ENCODE assay signal across 7 cellular contexts in the genomic region with DNA sequence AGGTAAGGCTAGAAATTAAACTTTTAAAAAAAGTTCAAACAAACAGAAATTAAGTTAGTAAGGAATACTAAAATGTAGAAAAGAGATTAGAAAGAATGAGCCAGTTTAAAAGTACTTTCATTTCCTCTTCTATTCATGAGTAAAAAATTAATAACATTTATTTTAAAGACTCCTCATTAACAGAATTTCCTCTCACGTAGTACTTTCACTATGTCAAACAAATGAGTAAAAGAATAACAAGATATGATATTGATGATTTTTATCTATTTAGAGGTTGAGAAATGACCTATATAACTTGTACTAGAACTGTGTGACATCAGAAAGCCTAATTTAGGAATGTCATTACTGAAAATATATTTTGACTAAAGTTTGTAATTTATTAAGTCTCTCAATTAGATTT. TPM values are rescaled to one million over a fixed set of nuclear protein-coding genes. Genes with fewer than 3 reads are reported as not detected.
DNase-seq lines count a peak whose midpoint lies in the region; ATAC-seq, FAIRE-seq and TF ChIP-seq lines count a peak whose summit lies in the region.
"Not testable (repeated sequence)": the region's sequence is repeated elsewhere in the genome, so short reads cannot be mapped to it uniquely, and the experiment has no call there.

No MANE protein-coding gene starts in this region.

- WGBS in right lobe of liver (ENCODE audit: insufficient coverage, low coverage, low lambda C conversion rate, missing lambda C conversion rate) = 16% methylated on average over 1 of the region's 1 CpG

- peak overlapping the region; percentile 1 to 44 (median 44) for H3K27ac ChIP-seq in right lobe of liver

- intact Hi-C loops in right lobe of liver (cut with DNase I) = not testable (repeated sequence)

- not testable (repeated sequence) for DNase-seq in right lobe of liver

- not testable (repeated sequence) for TF ChIP-seq CTCF in right lobe of liver (IDR thresholded peaks at IDR 0.05)

- not testable (repeated sequence) for H3K36me3 ChIP-seq in right lobe of liver

- FAIRE-seq in colon (lab: Jason Lieb, UNC) = peak; percentile 97

- TF ChIP-seq POLR2A in GM18505 (IDR thresholded peaks at IDR 0.05; ENCODE audit: borderline replicate concordance, extremely low read depth, insufficient read depth, insufficient read length); right lobe of liver (IDR thresholded peaks at IDR 0.05): not testable (repeated sequence)

- H3K4me3 ChIP-seq in right lobe of liver = peak overlapping the region in 1 of 3 donors; percentile 4

- H3K9me3 ChIP-seq in right lobe of liver = not testable (repeated sequence)

- H3K27me3 ChIP-seq in right lobe of liver = not testable (repeated sequence)

- peak; percentile 37 for ATAC-seq in GM18505 (IDR thresholded peaks at IDR 0.05; ENCODE audit: unreplicated experiment)
- ATAC-seq in GM19043 (IDR thresholded peaks at IDR 0.05; ENCODE audit: low read depth, unreplicated experiment) = peak; percentile 33
- ATAC-seq in GM21825 (IDR thresholded peaks at IDR 0.05; ENCODE audit: unreplicated experiment) = peak; percentile 40
- peak; percentile 27 for ATAC-seq in HG03139 (IDR thresholded peaks at IDR 0.05; ENCODE audit: unreplicated experiment)
- ATAC-seq in HG03565 (IDR thresholded peaks at IDR 0.05; ENCODE audit: unreplicated experiment) = peak; percentile 36
- ATAC-seq in right lobe of liver = not testable (repeated sequence)

- peaks cover 0 to 26% (median 13%) of the 10 kb centered on the region in 4 donors for H3K4me1 ChIP-seq in right lobe of liver

RNA-seq across cellular contexts. Expression of a gene that starts 22.0 kb away (rescaled TPM):
- total RNA-seq in right lobe of liver = 10 to 100 TPM; 22.9 to 73.3 (median 29.3) TPM

RNA-seq across cellular contexts. Expression of a gene that starts 22.3 kb away (rescaled TPM):
- 1 to 10 TPM; 3.8 to 9.9 (median 7.2) TPM for total RNA-seq in right lobe of liver
